In the genomic region with DNA sequence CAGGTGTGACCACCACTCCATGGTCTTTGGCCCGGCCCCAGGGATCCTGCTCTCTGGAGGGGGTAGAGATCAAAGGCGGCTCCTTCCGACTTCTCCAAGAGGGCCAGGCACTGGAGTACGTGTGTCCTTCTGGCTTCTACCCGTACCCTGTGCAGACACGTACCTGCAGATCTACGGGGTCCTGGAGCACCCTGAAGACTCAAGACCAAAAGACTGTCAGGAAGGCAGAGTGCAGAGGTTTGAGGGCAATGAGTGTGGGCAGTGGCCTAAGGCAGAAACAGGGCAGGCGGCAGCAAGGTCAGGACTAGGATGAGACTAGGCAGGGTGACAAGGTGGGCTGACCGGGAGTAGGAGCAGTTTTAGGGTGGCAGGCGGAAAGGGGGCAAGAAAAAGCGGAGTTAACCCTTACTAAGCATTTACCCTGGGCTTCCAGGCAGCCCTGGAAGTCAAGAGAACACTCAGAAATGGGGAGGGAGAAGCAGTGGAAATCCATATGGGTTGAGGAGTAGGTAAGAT, we compare ENCODE assay signal across 1 cellular context.
TF ChIP-seq lines count a peak whose summit lies in the region.

No MANE protein-coding gene starts in this region.

TF ChIP-seq in liver, 16 proteins besides CTCF, POLR2A, EP300 and RAD21:
- no peak for TF ChIP-seq HNF4G (IDR thresholded peaks at IDR 0.05)
- TF ChIP-seq RXRA (IDR thresholded peaks at IDR 0.05) = no peak
- TF ChIP-seq HNF4A (conservative IDR thresholded peaks at IDR 0.05) = no peak
- TF ChIP-seq SP1 (IDR thresholded peaks at IDR 0.05) = no peak
- TF ChIP-seq JUND (IDR thresholded peaks at IDR 0.05) = no peak
- TF ChIP-seq EGR1 (IDR thresholded peaks at IDR 0.05; ENCODE audit: low read depth in 2 of 2) = no peak
- TF ChIP-seq, protein P1, sequence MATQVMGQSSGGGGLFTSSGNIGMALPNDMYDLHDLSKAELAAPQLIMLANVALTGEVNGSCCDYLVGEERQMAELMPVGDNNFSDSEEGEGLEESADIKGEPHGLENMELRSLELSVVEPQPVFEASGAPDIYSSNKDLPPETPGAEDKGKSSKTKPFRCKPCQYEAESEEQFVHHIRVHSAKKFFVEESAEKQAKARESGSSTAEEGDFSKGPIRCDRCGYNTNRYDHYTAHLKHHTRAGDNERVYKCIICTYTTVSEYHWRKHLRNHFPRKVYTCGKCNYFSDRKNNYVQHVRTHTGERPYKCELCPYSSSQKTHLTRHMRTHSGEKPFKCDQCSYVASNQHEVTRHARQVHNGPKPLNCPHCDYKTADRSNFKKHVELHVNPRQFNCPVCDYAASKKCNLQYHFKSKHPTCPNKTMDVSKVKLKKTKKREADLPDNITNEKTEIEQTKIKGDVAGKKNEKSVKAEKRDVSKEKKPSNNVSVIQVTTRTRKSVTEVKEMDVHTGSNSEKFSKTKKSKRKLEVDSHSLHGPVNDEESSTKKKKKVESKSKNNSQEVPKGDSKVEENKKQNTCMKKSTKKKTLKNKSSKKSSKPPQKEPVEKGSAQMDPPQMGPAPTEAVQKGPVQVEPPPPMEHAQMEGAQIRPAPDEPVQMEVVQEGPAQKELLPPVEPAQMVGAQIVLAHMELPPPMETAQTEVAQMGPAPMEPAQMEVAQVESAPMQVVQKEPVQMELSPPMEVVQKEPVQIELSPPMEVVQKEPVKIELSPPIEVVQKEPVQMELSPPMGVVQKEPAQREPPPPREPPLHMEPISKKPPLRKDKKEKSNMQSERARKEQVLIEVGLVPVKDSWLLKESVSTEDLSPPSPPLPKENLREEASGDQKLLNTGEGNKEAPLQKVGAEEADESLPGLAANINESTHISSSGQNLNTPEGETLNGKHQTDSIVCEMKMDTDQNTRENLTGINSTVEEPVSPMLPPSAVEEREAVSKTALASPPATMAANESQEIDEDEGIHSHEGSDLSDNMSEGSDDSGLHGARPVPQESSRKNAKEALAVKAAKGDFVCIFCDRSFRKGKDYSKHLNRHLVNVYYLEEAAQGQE (IDR thresholded peaks at IDR 0.05) = no peak
- no peak for TF ChIP-seq FOXA2 (IDR thresholded peaks at IDR 0.05)
- TF ChIP-seq FOXA1 (IDR thresholded peaks at IDR 0.05) = no peak
- TF ChIP-seq, protein P2, sequence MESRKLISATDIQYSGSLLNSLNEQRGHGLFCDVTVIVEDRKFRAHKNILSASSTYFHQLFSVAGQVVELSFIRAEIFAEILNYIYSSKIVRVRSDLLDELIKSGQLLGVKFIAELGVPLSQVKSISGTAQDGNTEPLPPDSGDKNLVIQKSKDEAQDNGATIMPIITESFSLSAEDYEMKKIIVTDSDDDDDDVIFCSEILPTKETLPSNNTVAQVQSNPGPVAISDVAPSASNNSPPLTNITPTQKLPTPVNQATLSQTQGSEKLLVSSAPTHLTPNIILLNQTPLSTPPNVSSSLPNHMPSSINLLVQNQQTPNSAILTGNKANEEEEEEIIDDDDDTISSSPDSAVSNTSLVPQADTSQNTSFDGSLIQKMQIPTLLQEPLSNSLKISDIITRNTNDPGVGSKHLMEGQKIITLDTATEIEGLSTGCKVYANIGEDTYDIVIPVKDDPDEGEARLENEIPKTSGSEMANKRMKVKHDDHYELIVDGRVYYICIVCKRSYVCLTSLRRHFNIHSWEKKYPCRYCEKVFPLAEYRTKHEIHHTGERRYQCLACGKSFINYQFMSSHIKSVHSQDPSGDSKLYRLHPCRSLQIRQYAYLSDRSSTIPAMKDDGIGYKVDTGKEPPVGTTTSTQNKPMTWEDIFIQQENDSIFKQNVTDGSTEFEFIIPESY (IDR thresholded peaks at IDR 0.05) = no peak
- TF ChIP-seq GABPA (IDR thresholded peaks at IDR 0.05 in 1 of 2, conservative IDR thresholded peaks at IDR 0.05 in 1 of 2) = no peak
- no peak for TF ChIP-seq YY1 (IDR thresholded peaks at IDR 0.05)
- no peak for TF ChIP-seq MAX (IDR thresholded peaks at IDR 0.05)
